24 cellular contexts compared by ENCODE assay signal in the genomic region with DNA sequence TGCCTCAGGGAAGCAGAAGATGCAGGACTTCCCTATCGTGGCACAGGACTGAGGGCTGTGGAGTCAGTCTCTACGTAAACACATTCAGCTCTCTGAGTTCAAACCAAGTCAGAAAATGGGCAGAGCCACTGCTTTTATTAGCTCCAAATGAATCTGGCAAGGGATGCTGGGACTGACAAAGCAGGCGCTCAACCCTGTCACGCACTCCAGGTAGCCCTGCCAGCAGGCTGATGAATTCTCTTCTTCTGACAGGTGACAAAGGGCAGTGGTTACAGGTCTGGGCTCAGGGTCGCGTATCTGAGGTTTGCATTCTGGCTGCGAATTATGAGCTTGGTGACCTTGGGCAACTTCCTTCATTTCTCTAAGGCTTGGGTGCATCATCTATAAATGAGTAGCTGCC. TPM values are rescaled to one million over a fixed set of nuclear protein-coding genes. Genes with fewer than 3 reads are reported as not detected.
DNase-seq lines count a peak whose midpoint lies in the region; ATAC-seq and TF ChIP-seq lines count a peak whose summit lies in the region.
"Had no signal": no experiment of that assay in that cellular context is flagged by ENCODE, and none has a peak within 500 bp of the region (broad histone marks: within the 10 kb centered on the region; RNA-seq: fewer than 3 reads in every experiment).

No MANE protein-coding gene starts in this region.

- TF ChIP-seq CTCF in thyroid gland (IDR thresholded peaks at IDR 0.05) (no peak), testis (IDR thresholded peaks at IDR 0.05) (no peak)

- H3K27me3 ChIP-seq in thyroid gland (no peaks in the 10 kb centered on the region), testis (no peaks in the 10 kb centered on the region)

- 50 to 52% methylated on average over 7 of the region's 7 CpGs for WGBS in thyroid gland, 2 donors
- 67 to 71% methylated on average over 7 of the region's 7 CpGs for WGBS in testis, 2 donors

- H3K4me1 ChIP-seq in thyroid gland (peaks cover 23 to 41% of the 10 kb centered on the region in 2 donors), testis (peaks cover 14% of the 10 kb centered on the region)

- TF ChIP-seq POLR2A in thyroid gland (IDR thresholded peaks at IDR 0.05) (no peak), testis (IDR thresholded peaks at IDR 0.05) (no peak)

- intact Hi-C loops in thyroid gland (cut with DNase I) (no loop called here), testis (cut with DNase I; ENCODE audit: low total_unique reads) (no loop called here)

- H3K9me3 ChIP-seq in thyroid gland (no peaks in the 10 kb centered on the region), testis (no peaks in the 10 kb centered on the region)

- DNase-seq in NCI-H2107 treated with DMSO at 0.1 percent for 48 hours (lab: John Stamatoyannopoulos, UW; ENCODE audit: unreplicated experiment) (peak; percentile 30), NCI-H2107 (lab: John Stamatoyannopoulos, UW) (no peak), HT-29 (ENCODE audit: low spot score) (peak; percentile 30), islet precursor cell (peak; percentile 54), thyroid gland (peak; percentile 55 to 66), testis (no peak), foreskin melanocyte (no peak)
- DNase-seq: AML-193; C1 segment of cervical spinal cord; Calu3; CD8-positive, alpha-beta T cell; DMS53; HCEC 1CT; KG1; NCI-H1105; NCI-H1694; NCI-H2081 treated with DMSO at 0.1 percent for 48 hours; NCI-H69; PC-9; RPMI8226; SW 1271 had no signal

- H3K4me3 ChIP-seq in thyroid gland (replicated peaks in 1 of 3) (no peak overlapping the region), testis (no peak overlapping the region)
- H3K4me3 ChIP-seq: GM23338, PC-9, SK-N-MC had no signal

- H3K36me3 ChIP-seq in thyroid gland (no peaks in the 10 kb centered on the region), testis (ENCODE audit: low read depth, missing control alignments) (no peaks in the 10 kb centered on the region)

- no peak for ATAC-seq in GM21619 (IDR thresholded peaks at IDR 0.05; ENCODE audit: unreplicated experiment)
- ATAC-seq: CD8-positive, alpha-beta T cell; GM23338 had no signal

- H3K27ac ChIP-seq in thyroid gland (peak overlapping the region in 2 of 3 donors; percentile 58 to 71), testis (no peak overlapping the region)
- H3K27ac ChIP-seq: PC-9, SK-N-MC had no signal

RNA-seq across cellular contexts. Expression of a gene that starts 9.4 kb away (rescaled TPM):
- total RNA-seq in HT-29 (2014; rRNA removed; shearing (Covaris generic)), result 26.7 and 33.7 TPM in 2 replicates
- total RNA-seq in thyroid gland, result 10 to 100 TPM; 19.1 to 47.7 (median 42.5) TPM
- total RNA-seq in testis, result 10 to 100 TPM in 1 of 2 donors, 1 to 10 TPM in 1; 6.5 to 13.5 TPM
- 4.4 TPM for polyA plus RNA-seq in testis (ENCODE audit: insufficient read depth, low read depth, low replicate concordance)

Comparison
In these comparisons a context has a peak if more than half of its experiments do, and no peak if none do; other contexts are left out.
1. DNase-seq: peak in NCI-H2107 treated with DMSO at 0.1 percent for 48 hours (single experiment), HT-29 (single experiment), islet precursor cell (single experiment) and thyroid gland (2 of 2); none in NCI-H2107 (single experiment), testis (single experiment) and foreskin melanocyte (single experiment).
2. H3K27ac ChIP-seq: peak in thyroid gland (2 of 3); none in testis (0 of 2).